In genomic region chr7:124152859-124153692, GRCh38 we compare ENCODE assay signal across 8 cellular contexts.
DNase-seq lines count a peak whose midpoint lies in the region; ATAC-seq and TF ChIP-seq lines count a peak whose summit lies in the region.

No MANE protein-coding gene starts in this region.

- POLR2A ChIA-PET in AG04449 (lab: Yijun Ruan, JAX): no interaction called here

- intact Hi-C loops in adrenal gland (cut with DNase I): no loop called here
- intact Hi-C loops in right lobe of liver (cut with DNase I): no loop called here

- 83 to 93% (median 87%) methylated on average over 1 of the region's 1 CpG for WGBS in adrenal gland, 4 donors
- 50% methylated on average over 1 of the region's 1 CpG for WGBS in right lobe of liver (ENCODE audit: insufficient coverage, low coverage, low lambda C conversion rate, missing lambda C conversion rate)

- ATAC-seq in GM18870 (IDR thresholded peaks at IDR 0.05; ENCODE audit: unreplicated experiment) (peak; percentile 54), right lobe of liver (peak; percentile 62 to 77 (median 71)), HG03095 (IDR thresholded peaks at IDR 0.05; ENCODE audit: unreplicated experiment) (no peak)
- ATAC-seq in stimulated activated effector memory CD8-positive, alpha-beta T cell treated with anti-CD3 and anti-CD28 coated beads, Interleukin-12 subunit alpha, Interleukin-12 subunit beta, amount 100 ng/mL, for 72 hours: no peak

- H3K9me3 Mint-ChIP-seq in stimulated activated effector memory CD8-positive, alpha-beta T cell treated with anti-CD3 and anti-CD28 coated beads, Interleukin-12 subunit alpha, Interleukin-12 subunit beta, amount 100 ng/mL, for 72 hours: peaks cover 3% of the 10 kb centered on the region

- H3K4me3 ChIP-seq in AG04449 (ENCODE audit: low read depth, low read length) (no peak overlapping the region), adrenal gland (no peak overlapping the region), right lobe of liver (no peak overlapping the region)

- H3K27me3 ChIP-seq in adrenal gland (no peaks in the 10 kb centered on the region), right lobe of liver (no peaks in the 10 kb centered on the region)

- H3K4me1 ChIP-seq in adrenal gland (replicated peaks in 1 of 2) (peaks cover 0 to 5% of the 10 kb centered on the region in 2 donors), right lobe of liver (no peaks in the 10 kb centered on the region)

- no peaks in the 10 kb centered on the region for H3K36me3 ChIP-seq in adrenal gland (replicated peaks in 1 of 2)
- no peaks in the 10 kb centered on the region for H3K36me3 ChIP-seq in right lobe of liver

- no peak for TF ChIP-seq POLR2A in adrenal gland (IDR thresholded peaks at IDR 0.05)
- TF ChIP-seq POLR2A in right lobe of liver (IDR thresholded peaks at IDR 0.05): no peak

- H3K9me3 ChIP-seq in adrenal gland (replicated peaks in 1 of 3) (no peaks in the 10 kb centered on the region), right lobe of liver (no peaks in the 10 kb centered on the region)

- H3K4me3 Mint-ChIP-seq in stimulated activated effector memory CD8-positive, alpha-beta T cell treated with anti-CD3 and anti-CD28 coated beads, Interleukin-12 subunit alpha, Interleukin-12 subunit beta, amount 100 ng/mL, for 72 hours: no peak overlapping the region

- no peak overlapping the region for H3K27ac Mint-ChIP-seq in stimulated activated effector memory CD8-positive, alpha-beta T cell treated with anti-CD3 and anti-CD28 coated beads, Interleukin-12 subunit alpha, Interleukin-12 subunit beta, amount 100 ng/mL, for 72 hours

- CTCF ChIA-PET in AG04449 (lab: Yijun Ruan, JAX): interaction anchor here (0.9 to 6.7 kb wide), 4 partner anchors 18 to 654 kb away, joined by 3 to 57 read pairs (median 9); no protein-coding TSS in a partner anchor

- no peaks in the 10 kb centered on the region for H3K36me3 Mint-ChIP-seq in stimulated activated effector memory CD8-positive, alpha-beta T cell treated with anti-CD3 and anti-CD28 coated beads, Interleukin-12 subunit alpha, Interleukin-12 subunit beta, amount 100 ng/mL, for 72 hours

- DNase-seq in AG04449 (ENCODE audit: low read depth, low spot score) (no peak), LHCN-M2 (ENCODE audit: low read depth) (peak; percentile 5), adrenal gland (peak in 4 of 7 donors; percentile 2 to 20 (median 16)), right lobe of liver (no peak)
- no peak for DNase-seq in stimulated activated effector memory CD8-positive, alpha-beta T cell treated with anti-CD3 and anti-CD28 coated beads, Interleukin-12 subunit alpha, Interleukin-12 subunit beta, amount 100 ng/mL, for 72 hours (ENCODE audit: low spot score in 2 of 2)
- no peak for DNase-seq in stimulated activated naive CD4-positive, alpha-beta T cell (lab: John Stamatoyannopoulos, UW)

- H3K27ac ChIP-seq in adrenal gland: no peak overlapping the region
- no peak overlapping the region for H3K27ac ChIP-seq in right lobe of liver

- no peaks in the 10 kb centered on the region for H3K4me1 Mint-ChIP-seq in stimulated activated effector memory CD8-positive, alpha-beta T cell treated with anti-CD3 and anti-CD28 coated beads, Interleukin-12 subunit alpha, Interleukin-12 subunit beta, amount 100 ng/mL, for 72 hours

- TF ChIP-seq CTCF in AG04449 (IDR thresholded peaks at IDR 0.05; ENCODE audit: insufficient read depth, low read length, missing control alignments): peak; percentile 0
- peak in 3 of 6 experiments; percentile 12 to 23 (median 14) for TF ChIP-seq CTCF in adrenal gland (IDR thresholded peaks at IDR 0.05)
- peak; percentile 29 to 41 (median 34) for TF ChIP-seq CTCF in right lobe of liver (IDR thresholded peaks at IDR 0.05)

Comparison
In these comparisons a context has a peak if more than half of its experiments do, and no peak if none do; other contexts are left out.
1. DNase-seq: peak in LHCN-M2 (single experiment) and adrenal gland (4 of 7); none in AG04449 (single experiment), right lobe of liver (0 of 3), stimulated activated effector memory CD8-positive, alpha-beta T cell treated with anti-CD3 and anti-CD28 coated beads, Interleukin-12 subunit alpha, Interleukin-12 subunit beta, amount 100 ng/mL, for 72 hours (0 of 2) and stimulated activated naive CD4-positive, alpha-beta T cell (0 of 6).
2. ATAC-seq: peak in GM18870 (single experiment) and right lobe of liver (4 of 4); none in HG03095 (single experiment) and stimulated activated effector memory CD8-positive, alpha-beta T cell treated with anti-CD3 and anti-CD28 coated beads, Interleukin-12 subunit alpha, Interleukin-12 subunit beta, amount 100 ng/mL, for 72 hours (single experiment).